ENCODE assay signal across 23 cellular contexts in genomic region chr6:12476484-12476883, GRCh38.
DNase-seq lines count a peak whose midpoint lies in the region; ATAC-seq, FAIRE-seq and TF ChIP-seq lines count a peak whose summit lies in the region.
"Had no signal": no experiment of that assay in that cellular context is flagged by ENCODE, and none has a peak within 500 bp of the region (broad histone marks: within the 10 kb centered on the region; RNA-seq: fewer than 3 reads in every experiment).

No MANE protein-coding gene starts in this region.

- POLR2A ChIA-PET in IMR-90 (lab: Charles Lee; ENCODE audit: unreplicated experiment), result no interaction called here

- H3K79me1 ChIP-seq in IMR-90 (ENCODE audit: low read depth in 1 of 2, low read length in 2 of 2), result no peaks in the 10 kb centered on the region

- no peaks in the 10 kb centered on the region for H3K9me1 ChIP-seq in IMR-90 (ENCODE audit: insufficient read depth, low read length)

- H2BK120ac ChIP-seq in IMR-90 (ENCODE audit: low read depth, low read length), result 0 out of 2 replicates have a peak overlapping the region, but pooled peaks have one; percentile 7

- H3K4ac ChIP-seq in IMR-90 (ENCODE audit: low read depth, low read length), result no peak overlapping the region

- TF ChIP-seq POLR2A in IMR-90 (IDR thresholded peaks at IDR 0.05; ENCODE audit: low read depth, low read length), result no peak

- H3K27ac ChIP-seq in IMR-90 (ENCODE audit: insufficient read depth, low read length) (no peak overlapping the region), neural progenitor cell (no peak overlapping the region)
- H3K27ac ChIP-seq: SJSA1 had no signal

- H2AK5ac ChIP-seq in IMR-90 (ENCODE audit: low read depth, low read length), result no peak overlapping the region

- no peak overlapping the region for H3K4me2 ChIP-seq in IMR-90 (ENCODE audit: low read depth, low read length)
- no peak overlapping the region for H3K4me2 ChIP-seq in neural progenitor cell

- no peak overlapping the region for H3K23ac ChIP-seq in IMR-90 (ENCODE audit: low read depth, low read length)

- H4K91ac ChIP-seq in IMR-90 (ENCODE audit: insufficient read depth, low read depth, low read length), result no peak overlapping the region

- H3K9me3 ChIP-seq in IMR-90 (ENCODE audit: control insufficient read depth, insufficient read depth, low read length) (no peaks in the 10 kb centered on the region), neural progenitor cell (ENCODE audit: low read depth) (no peaks in the 10 kb centered on the region)
- H3K9me3 ChIP-seq: SJSA1 had no signal

- no peak overlapping the region for H2AK9ac ChIP-seq in IMR-90 (replicated peaks; ENCODE audit: low read depth, low read length, poor library complexity)

- no peaks in the 10 kb centered on the region for H3F3A ChIP-seq in neural progenitor cell (ENCODE audit: low read depth)

- no peak overlapping the region for H3K56ac ChIP-seq in IMR-90 (ENCODE audit: extremely low read depth, insufficient read depth, low read length)

- in situ Hi-C loops in IMR-90 (cut with MboI; ENCODE audit: low sequenced_read_pairs), result no loop called here

- CTCF ChIA-PET in IMR-90 (lab: Yijun Ruan, JAX), result no interaction called here
- CTCF ChIA-PET in Calu3 (lab: Charles Lee), result no interaction called here

- peak overlapping the region in 1 of 2 experiments; percentile 10; a peak in 1 of 4 replicates for H4K8ac ChIP-seq in IMR-90 (ENCODE audit: low read depth in 2 of 2, low read length in 2 of 2)

- H3K36me3 ChIP-seq in IMR-90 (ENCODE audit: control insufficient read depth, insufficient read depth, low read length), result no peaks in the 10 kb centered on the region
- H3K36me3 ChIP-seq in bronchial epithelial cell (ENCODE audit: control insufficient read depth, insufficient read depth, low read length), result no peaks in the 10 kb centered on the region
- H3K36me3 ChIP-seq in neural progenitor cell, result no peaks in the 10 kb centered on the region
- H3K36me3 ChIP-seq: SJSA1 had no signal

- H3K4me1 ChIP-seq in IMR-90 (ENCODE audit: control insufficient read depth, insufficient read depth, low read length), result peaks cover 2% of the 10 kb centered on the region; the same call in 1 of the 2 replicates
- H3K4me1 ChIP-seq in neural progenitor cell, result peaks cover 3% of the 10 kb centered on the region

- H3K4me3 ChIP-seq in IMR-90 (ENCODE audit: insufficient read depth, low read depth, low read length), result no peak overlapping the region
- H3K4me3 ChIP-seq in bronchial epithelial cell (ENCODE audit: low read depth, low read length), result no peak overlapping the region
- no peak overlapping the region for H3K4me3 ChIP-seq in neural progenitor cell
- H3K4me3 ChIP-seq: SJSA1 had no signal

- no peak for ATAC-seq in IMR-90 (ENCODE audit: low read depth)
- ATAC-seq: HCT116 had no signal

- TF ChIP-seq RAD21 in IMR-90 (IDR thresholded peaks at IDR 0.05; ENCODE audit: low read length), result no peak

- H2BK15ac ChIP-seq in IMR-90 (ENCODE audit: low read depth, low read length), result peak overlapping the region; percentile 42; the same call in 1 of the 3 replicates

- H3K9me3 Mint-ChIP-seq in neural progenitor cell (no peaks in the 10 kb centered on the region), Calu3 (ENCODE audit: low read depth, unreplicated experiment) (peaks cover 2% of the 10 kb centered on the region)
- H3K9me3 Mint-ChIP-seq: CD14-positive monocyte had no signal

- peak overlapping the region; percentile 59; the same call in 1 of the 2 replicates for H2BK20ac ChIP-seq in IMR-90 (ENCODE audit: low read depth, low read length)

- no peak overlapping the region for H2BK5ac ChIP-seq in IMR-90 (ENCODE audit: low read depth, low read length, poor library complexity, severe bottlenecking)

- H3K4me1 Mint-ChIP-seq in neural progenitor cell (peaks cover 16% of the 10 kb centered on the region), Calu3 (ENCODE audit: low read depth, unreplicated experiment) (peaks cover 24% of the 10 kb centered on the region)
- H3K4me1 Mint-ChIP-seq: B cell; CD14-positive monocyte; CD8-positive, alpha-beta memory T cell had no signal

- dilution Hi-C loops in IMR-90 (cut with HindIII; ENCODE audit: low sequenced_read_pairs, unreplicated experiment), result no loop called here

- H3K79me2 ChIP-seq in neural progenitor cell (ENCODE audit: low read depth), result no peaks in the 10 kb centered on the region

- DNase-seq in GM19239 (ENCODE audit: insufficient read length, low spot score) (no peak), IMR-90 (no peak), bronchial epithelial cell (ENCODE audit: low read depth) (peak; percentile 27), neural progenitor cell (ENCODE audit: low spot score) (no peak), NCI-H128 (lab: John Stamatoyannopoulos, UW; ENCODE audit: unreplicated experiment) (no peak), Calu3 (no peak), NCI-H446 (lab: John Stamatoyannopoulos, UW) (no peak)
- DNase-seq: CD8-positive, alpha-beta memory T cell; Karpas-422; MV-4-11; NCI-H1105; NCI-H146; NCI-H1930; NCI-H2107; NCI-H524; NCI-H748 treated with DMSO at 0.1 percent for 48 hours; Right ventricle myocardium superior; RPMI8226; T-helper 2 cell had no signal

- H3K18ac ChIP-seq in IMR-90 (ENCODE audit: low read depth, low read length), result no peak overlapping the region

- TF ChIP-seq CTCF in IMR-90 (conservative IDR thresholded peaks at IDR 0.05; ENCODE audit: low read depth, low read length) (no peak), bronchial epithelial cell (IDR thresholded peaks at IDR 0.05; ENCODE audit: insufficient read depth, low read length, severe bottlenecking) (no peak), neural progenitor cell (IDR thresholded peaks at IDR 0.05) (no peak), Calu3 (IDR thresholded peaks at IDR 0.05; ENCODE audit: unreplicated experiment) (no peak)

- FAIRE-seq in GM19239 (lab: Jason Lieb, UNC) (peak; percentile 14), bronchial epithelial cell (lab: Jason Lieb, UNC) (no peak)

- no peaks in the 10 kb centered on the region for H3K36me3 Mint-ChIP-seq in neural progenitor cell
- H3K36me3 Mint-ChIP-seq in Calu3 (ENCODE audit: insufficient read depth, unreplicated experiment), result no peaks in the 10 kb centered on the region
- H3K36me3 Mint-ChIP-seq: CD14-positive monocyte; CD8-positive, alpha-beta memory T cell had no signal

- no peak overlapping the region for H3K27ac Mint-ChIP-seq in neural progenitor cell
- no peak overlapping the region for H3K27ac Mint-ChIP-seq in Calu3 (ENCODE audit: unreplicated experiment)
- H3K27ac Mint-ChIP-seq: B cell; CD14-positive monocyte; CD8-positive, alpha-beta memory T cell had no signal

- H3K9ac ChIP-seq in IMR-90 (ENCODE audit: low read depth, low read length) (no peak overlapping the region), neural progenitor cell (no peak overlapping the region)

- intact Hi-C loops in IMR-90 (cut with micrococcal nuclease), result no loop called here
- intact Hi-C loops in Calu3 (cut with micrococcal nuclease; ENCODE audit: unreplicated experiment), result no loop called here

- H3K27me3 Mint-ChIP-seq in neural progenitor cell (ENCODE audit: insufficient read depth, low read depth), result no peaks in the 10 kb centered on the region
- no peaks in the 10 kb centered on the region for H3K27me3 Mint-ChIP-seq in Calu3 (ENCODE audit: unreplicated experiment)
- H3K27me3 Mint-ChIP-seq: CD8-positive, alpha-beta memory T cell had no signal

- H2AFZ ChIP-seq in IMR-90 (replicated peaks; ENCODE audit: low read length, poor library complexity) (no peak overlapping the region), neural progenitor cell (replicated peaks) (peak overlapping the region; percentile 51)

- no peak overlapping the region for H3K14ac ChIP-seq in IMR-90 (replicated peaks; ENCODE audit: low read depth, low read length)

- no peaks in the 10 kb centered on the region for H3K27me3 ChIP-seq in IMR-90 (ENCODE audit: control insufficient read depth, insufficient read depth, low read length)
- H3K27me3 ChIP-seq in bronchial epithelial cell (ENCODE audit: control insufficient read depth, insufficient read depth, low read length), result no peaks in the 10 kb centered on the region
- no peaks in the 10 kb centered on the region for H3K27me3 ChIP-seq in neural progenitor cell
- H3K27me3 ChIP-seq: SJSA1 had no signal

- H3K4me3 Mint-ChIP-seq in neural progenitor cell (no peak overlapping the region), Calu3 (ENCODE audit: low read depth, unreplicated experiment) (no peak overlapping the region)
- H3K4me3 Mint-ChIP-seq: B cell; CD14-positive monocyte; CD8-positive, alpha-beta memory T cell had no signal

- no peak overlapping the region for H4K5ac ChIP-seq in IMR-90 (ENCODE audit: low read depth, low read length)

- H4K20me1 ChIP-seq in IMR-90 (ENCODE audit: insufficient read depth, low read length) (no peaks in the 10 kb centered on the region), neural progenitor cell (ENCODE audit: low read depth) (no peaks in the 10 kb centered on the region)

- BruUV-seq in IMR-90 (replicated peaks; lab: Mats Ljungman, UMichigan), result no TSS peak
- BruUV-seq in Calu3 (replicated peaks; lab: Mats Ljungman, UMichigan), result no TSS peak

TF ChIP-seq in IMR-90, 13 proteins besides CTCF, POLR2A, EP300 and RAD21 (continues in another document):
- TF ChIP-seq RCOR1 (IDR thresholded peaks at IDR 0.05; ENCODE audit: insufficient replicate concordance, low read length) (no peak), BHLHE40 (IDR thresholded peaks at IDR 0.05; ENCODE audit: low read depth, low read length) (no peak), MXI1 (IDR thresholded peaks at IDR 0.05; ENCODE audit: borderline replicate concordance, low read depth, low read length) (no peak), SMC3 (IDR thresholded peaks at IDR 0.05; ENCODE audit: low read depth, low read length) (no peak), NFE2L2 (IDR thresholded peaks at IDR 0.05; ENCODE audit: low read depth, low read length) (no peak), MAFK (IDR thresholded peaks at IDR 0.05; ENCODE audit: low read depth, low read length) (no peak), RFX5 (IDR thresholded peaks at IDR 0.05; ENCODE audit: low read depth, low read length) (no peak), FOS (IDR thresholded peaks at IDR 0.05; ENCODE audit: low read depth, low read length) (no peak), CHD1 (IDR thresholded peaks at IDR 0.05; ENCODE audit: low read depth, low read length) (no peak), USF2 (IDR thresholded peaks at IDR 0.05; ENCODE audit: low read depth, low read length) (no peak), MAZ (IDR thresholded peaks at IDR 0.05; ENCODE audit: borderline replicate concordance, low read depth, low read length) (no peak), CEBPB (IDR thresholded peaks at IDR 0.05; ENCODE audit: low read depth, low read length) (no peak)
